ENCODE assay signal across 1 cellular context in genomic region chr7:55249332-55249731, GRCh38.
TF ChIP-seq lines count a peak whose summit lies in the region.

No MANE protein-coding gene starts in this region.

TF ChIP-seq in GM23338, 12 proteins besides CTCF, POLR2A, EP300 and RAD21 (continued from another document):
- TF ChIP-seq REST (IDR thresholded peaks at IDR 0.05; ENCODE audit: unreplicated experiment) (no peak), ETS1 (IDR thresholded peaks at IDR 0.05) (no peak), EZH2 (IDR thresholded peaks at IDR 0.05; ENCODE audit: low read depth, unreplicated experiment) (no peak), NANOG (IDR thresholded peaks at IDR 0.05; ENCODE audit: borderline replicate concordance) (no peak), JUNB (IDR thresholded peaks at IDR 0.05; ENCODE audit: unreplicated experiment) (no peak), ZNF331 (CRISPR knock-in tag; IDR thresholded peaks at IDR 0.05; ENCODE audit: low read depth) (no peak)
